Comparison of ENCODE assay signal across 1 cellular context in the genomic region with DNA sequence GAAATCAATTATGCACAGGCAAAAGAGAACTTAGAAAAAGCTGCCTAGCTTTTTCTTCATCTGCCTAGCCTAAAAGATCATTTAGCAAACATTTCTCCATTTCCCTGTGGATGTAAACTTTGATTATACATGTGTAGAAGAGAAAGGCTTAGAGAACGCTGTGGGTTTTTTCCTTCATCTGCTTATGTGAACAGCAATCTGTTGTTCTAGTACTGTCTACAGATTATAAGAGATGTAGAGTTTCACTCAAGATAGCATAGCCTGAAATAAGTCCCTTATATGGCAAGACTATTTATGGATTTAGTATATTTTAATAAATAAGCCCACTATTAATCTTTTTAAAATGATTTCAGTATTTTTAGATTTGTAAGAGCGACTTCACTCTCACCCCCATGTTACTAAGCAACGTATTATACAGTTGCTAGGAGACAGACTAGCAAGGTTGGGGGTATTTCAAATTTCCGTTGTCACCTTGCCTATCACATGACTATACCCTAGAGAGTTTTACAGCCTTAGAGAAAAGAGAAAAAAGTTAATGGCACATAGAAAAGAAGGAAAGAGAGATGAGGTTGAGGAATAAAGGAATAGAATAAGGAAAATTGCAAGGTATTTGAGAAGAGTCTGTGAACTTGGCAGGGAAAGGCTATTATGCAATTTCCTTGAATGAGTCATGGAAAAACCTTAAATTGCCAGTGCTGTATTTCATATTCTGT.
TF ChIP-seq lines count a peak whose summit lies in the region.

No MANE protein-coding gene starts in this region.

TF ChIP-seq in K562, 482 proteins besides CTCF, POLR2A, EP300 and RAD21 (continued from another document and continues in another):
- TF ChIP-seq, protein P1, sequence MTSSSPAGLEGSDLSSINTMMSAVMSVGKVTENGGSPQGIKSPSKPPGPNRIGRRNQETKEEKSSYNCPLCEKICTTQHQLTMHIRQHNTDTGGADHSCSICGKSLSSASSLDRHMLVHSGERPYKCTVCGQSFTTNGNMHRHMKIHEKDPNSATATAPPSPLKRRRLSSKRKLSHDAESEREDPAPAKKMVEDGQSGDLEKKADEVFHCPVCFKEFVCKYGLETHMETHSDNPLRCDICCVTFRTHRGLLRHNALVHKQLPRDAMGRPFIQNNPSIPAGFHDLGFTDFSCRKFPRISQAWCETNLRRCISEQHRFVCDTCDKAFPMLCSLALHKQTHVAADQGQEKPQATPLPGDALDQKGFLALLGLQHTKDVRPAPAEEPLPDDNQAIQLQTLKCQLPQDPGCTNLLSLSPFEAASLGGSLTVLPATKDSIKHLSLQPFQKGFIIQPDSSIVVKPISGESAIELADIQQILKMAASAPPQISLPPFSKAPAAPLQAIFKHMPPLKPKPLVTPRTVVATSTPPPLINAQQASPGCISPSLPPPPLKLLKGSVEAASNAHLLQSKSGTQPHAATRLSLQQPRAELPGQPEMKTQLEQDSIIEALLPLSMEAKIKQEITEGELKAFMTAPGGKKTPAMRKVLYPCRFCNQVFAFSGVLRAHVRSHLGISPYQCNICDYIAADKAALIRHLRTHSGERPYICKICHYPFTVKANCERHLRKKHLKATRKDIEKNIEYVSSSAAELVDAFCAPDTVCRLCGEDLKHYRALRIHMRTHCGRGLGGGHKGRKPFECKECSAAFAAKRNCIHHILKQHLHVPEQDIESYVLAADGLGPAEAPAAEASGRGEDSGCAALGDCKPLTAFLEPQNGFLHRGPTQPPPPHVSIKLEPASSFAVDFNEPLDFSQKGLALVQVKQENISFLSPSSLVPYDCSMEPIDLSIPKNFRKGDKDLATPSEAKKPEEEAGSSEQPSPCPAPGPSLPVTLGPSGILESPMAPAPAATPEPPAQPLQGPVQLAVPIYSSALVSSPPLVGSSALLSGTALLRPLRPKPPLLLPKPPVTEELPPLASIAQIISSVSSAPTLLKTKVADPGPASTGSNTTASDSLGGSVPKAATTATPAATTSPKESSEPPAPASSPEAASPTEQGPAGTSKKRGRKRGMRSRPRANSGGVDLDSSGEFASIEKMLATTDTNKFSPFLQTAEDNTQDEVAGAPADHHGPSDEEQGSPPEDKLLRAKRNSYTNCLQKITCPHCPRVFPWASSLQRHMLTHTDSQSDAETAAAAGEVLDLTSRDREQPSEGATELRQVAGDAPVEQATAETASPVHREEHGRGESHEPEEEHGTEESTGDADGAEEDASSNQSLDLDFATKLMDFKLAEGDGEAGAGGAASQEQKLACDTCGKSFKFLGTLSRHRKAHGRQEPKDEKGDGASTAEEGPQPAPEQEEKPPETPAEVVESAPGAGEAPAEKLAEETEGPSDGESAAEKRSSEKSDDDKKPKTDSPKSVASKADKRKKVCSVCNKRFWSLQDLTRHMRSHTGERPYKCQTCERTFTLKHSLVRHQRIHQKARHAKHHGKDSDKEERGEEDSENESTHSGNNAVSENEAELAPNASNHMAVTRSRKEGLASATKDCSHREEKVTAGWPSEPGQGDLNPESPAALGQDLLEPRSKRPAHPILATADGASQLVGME (CRISPR knock-in tag; IDR thresholded peaks at IDR 0.05), result no peak
- TF ChIP-seq FOSL1 (tag; conservative IDR thresholded peaks at IDR 0.05) (peak; percentile 98), MBD2 (IDR thresholded peaks at IDR 0.05; ENCODE audit: borderline replicate concordance, low read depth) (no peak), EGR1 (conservative IDR thresholded peaks at IDR 0.05) (no peak), YY1 (IDR thresholded peaks at IDR 0.05; ENCODE audit: borderline replicate concordance in 1 of 3, control insufficient read depth in 1 of 3, extremely low read depth in 1 of 3, insufficient read depth in 3 of 3, insufficient read length in 1 of 3, insufficient replicate concordance in 2 of 3, low read depth in 1 of 3, low read length in 2 of 3) (no peak), ZKSCAN1 (IDR thresholded peaks at IDR 0.05; ENCODE audit: low read depth, low read length) (no peak), NFE2L1 (tag; IDR thresholded peaks at IDR 0.05; ENCODE audit: borderline replicate concordance, low read depth) (no peak), ZBTB1 (CRISPR knock-in tag; IDR thresholded peaks at IDR 0.05; ENCODE audit: borderline replicate concordance, low read depth) (no peak), CREM (IDR thresholded peaks at IDR 0.05; ENCODE audit: low read depth) (no peak), ZBTB17 (CRISPR knock-in tag; IDR thresholded peaks at IDR 0.05) (no peak), DPF2 (IDR thresholded peaks at IDR 0.05) (peak; percentile 96), TFE3 (CRISPR knock-in tag; IDR thresholded peaks at IDR 0.05) (peak; percentile 75), RHOXF2B (CRISPR knock-in tag; conservative IDR thresholded peaks at IDR 0.05) (no peak), MXI1 (IDR thresholded peaks at IDR 0.05; ENCODE audit: low read depth, low read length) (peak; percentile 98), L3MBTL2 (IDR thresholded peaks at IDR 0.05) (no peak), ZNF12 (CRISPR knock-in tag; IDR thresholded peaks at IDR 0.05) (no peak), CBX5 (IDR thresholded peaks at IDR 0.05; ENCODE audit: borderline replicate concordance, low read depth) (no peak), ZNF146 (CRISPR knock-in tag; IDR thresholded peaks at IDR 0.05; ENCODE audit: unreplicated experiment) (no peak), ZNF407 (IDR thresholded peaks at IDR 0.05; ENCODE audit: low read depth) (no peak), SIRT6 (IDR thresholded peaks at IDR 0.05; ENCODE audit: low read depth, low read length) (no peak), NRF1 (conservative IDR thresholded peaks at IDR 0.05 in 1 of 2, IDR thresholded peaks at IDR 0.05 in 1 of 2) (0 out of 4 replicates have a peak, but pooled peaks of 1 of the 2 experiments have one; percentile 1), KLF6 (CRISPR knock-in tag; IDR thresholded peaks at IDR 0.05; ENCODE audit: borderline replicate concordance) (no peak), PML (IDR thresholded peaks at IDR 0.05; ENCODE audit: low read length) (no peak), HDAC6 (IDR thresholded peaks at IDR 0.05; ENCODE audit: low read depth, low read length) (no peak), NCOA2 (IDR thresholded peaks at IDR 0.05; ENCODE audit: partially characterized antibody in 2 of 2) (no peak), SRF (CRISPR knock-in tag; IDR thresholded peaks at IDR 0.05) (no peak), KHSRP (IDR thresholded peaks at IDR 0.05) (no peak), XRCC4 (IDR thresholded peaks at IDR 0.05; ENCODE audit: extremely low read depth, insufficient read depth, insufficient read length) (no peak), ZNF280B (CRISPR knock-in tag; IDR thresholded peaks at IDR 0.05) (no peak), CCNT2 (IDR thresholded peaks at IDR 0.05; ENCODE audit: borderline replicate concordance, extremely low read depth, insufficient read length, low read depth, low read length) (no peak), ZNF583 (CRISPR knock-in tag; IDR thresholded peaks at IDR 0.05) (no peak), ETV6 (IDR thresholded peaks at IDR 0.05; ENCODE audit: borderline replicate concordance in 1 of 2, low read depth in 2 of 2, low read length in 1 of 2) (no peak), ETV6 (CRISPR knock-in tag; IDR thresholded peaks at IDR 0.05; ENCODE audit: borderline replicate concordance) (no peak), MCM2 (IDR thresholded peaks at IDR 0.05; ENCODE audit: low read depth) (no peak), ZNF277 (CRISPR knock-in tag; IDR thresholded peaks at IDR 0.05; ENCODE audit: borderline replicate concordance) (no peak), ZNF3 (CRISPR knock-in tag; IDR thresholded peaks at IDR 0.05) (no peak), FIP1L1 (IDR thresholded peaks at IDR 0.05; ENCODE audit: low read depth, low read length, poor library complexity, severe bottlenecking) (no peak)
- TF ChIP-seq, protein P2, sequence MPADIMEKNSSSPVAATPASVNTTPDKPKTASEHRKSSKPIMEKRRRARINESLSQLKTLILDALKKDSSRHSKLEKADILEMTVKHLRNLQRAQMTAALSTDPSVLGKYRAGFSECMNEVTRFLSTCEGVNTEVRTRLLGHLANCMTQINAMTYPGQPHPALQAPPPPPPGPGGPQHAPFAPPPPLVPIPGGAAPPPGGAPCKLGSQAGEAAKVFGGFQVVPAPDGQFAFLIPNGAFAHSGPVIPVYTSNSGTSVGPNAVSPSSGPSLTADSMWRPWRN (IDR thresholded peaks at IDR 0.05; ENCODE audit: low read depth), result no peak
- TF ChIP-seq, protein P3, sequence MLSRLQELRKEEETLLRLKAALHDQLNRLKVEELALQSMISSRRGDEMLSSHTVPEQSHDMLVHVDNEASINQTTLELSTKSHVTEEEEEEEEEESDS (CRISPR knock-in tag; IDR thresholded peaks at IDR 0.05), result no peak
